In genomic region chr15:41495736-41496599, GRCh38 we compare ENCODE assay signal across 1 cellular context.
A peak's percentile ranks its signal among the peaks of the same experiment; 100 is the strongest.
TF ChIP-seq lines count a peak whose summit lies in the region.

No MANE protein-coding gene starts in this region.

TF ChIP-seq in HepG2, 621 proteins besides CTCF, POLR2A, EP300 and RAD21 (continued from another document and continues in another):
- TF ChIP-seq ZNF484 (CRISPR knock-in tag; IDR thresholded peaks at IDR 0.05; ENCODE audit: borderline replicate concordance, low read depth) (0 out of 2 replicates have a peak, but pooled peaks have one; percentile 17), MTA3 (CRISPR knock-in tag; IDR thresholded peaks at IDR 0.05) (no peak), SIX4 (CRISPR knock-in tag; IDR thresholded peaks at IDR 0.05) (0 out of 2 replicates have a peak, but pooled peaks have one; percentile 17), ZFY (CRISPR knock-in tag; IDR thresholded peaks at IDR 0.05) (peak; percentile 97), ZNF672 (CRISPR knock-in tag; IDR thresholded peaks at IDR 0.05) (no peak), KLF12 (CRISPR knock-in tag; IDR thresholded peaks at IDR 0.05; ENCODE audit: borderline replicate concordance) (0 out of 2 replicates have a peak, but pooled peaks have one; percentile 81), CEBPB (IDR thresholded peaks at IDR 0.05; ENCODE audit: borderline replicate concordance, low read depth, low read length) (no peak), ZSCAN5A (CRISPR knock-in tag; IDR thresholded peaks at IDR 0.05; ENCODE audit: borderline replicate concordance) (peak; percentile 63; the same call in 1 of the 2 replicates), TCF7L2 (IDR thresholded peaks at IDR 0.05; ENCODE audit: low read depth, low read length) (no peak), ZNF24 (IDR thresholded peaks at IDR 0.05) (no peak), ZNF879 (CRISPR knock-in tag; IDR thresholded peaks at IDR 0.05) (no peak), ZNF280B (CRISPR knock-in tag; IDR thresholded peaks at IDR 0.05; ENCODE audit: borderline replicate concordance) (peak; percentile 91), SP1 (IDR thresholded peaks at IDR 0.05) (no peak), SP1 (CRISPR knock-in tag; IDR thresholded peaks at IDR 0.05) (no peak), ZNF160 (CRISPR knock-in tag; IDR thresholded peaks at IDR 0.05) (peak; percentile 86), TRAFD1 (CRISPR knock-in tag; IDR thresholded peaks at IDR 0.05; ENCODE audit: borderline replicate concordance) (no peak), IRX3 (CRISPR knock-in tag; IDR thresholded peaks at IDR 0.05; ENCODE audit: borderline replicate concordance, low read depth) (peak; percentile 50; the same call in 1 of the 2 replicates), TFAP4 (IDR thresholded peaks at IDR 0.05; ENCODE audit: borderline replicate concordance, low read depth) (peak; percentile 12; the same call in 1 of the 2 replicates), GPN1 (CRISPR knock-in tag; IDR thresholded peaks at IDR 0.05; ENCODE audit: borderline replicate concordance) (no peak), IRF9 (CRISPR knock-in tag; IDR thresholded peaks at IDR 0.05; ENCODE audit: borderline replicate concordance) (peak; percentile 93; the same call in 1 of the 2 replicates), ZC3H4 (CRISPR knock-in tag; IDR thresholded peaks at IDR 0.05; ENCODE audit: borderline replicate concordance) (no peak), ZNF20 (CRISPR knock-in tag; IDR thresholded peaks at IDR 0.05) (no peak), ZNF567 (CRISPR knock-in tag; IDR thresholded peaks at IDR 0.05; ENCODE audit: borderline replicate concordance) (peak; percentile 72; the same call in 1 of the 2 replicates), ZBTB26 (CRISPR knock-in tag; IDR thresholded peaks at IDR 0.05; ENCODE audit: borderline replicate concordance) (peak; percentile 65; the same call in 1 of the 2 replicates), ZSCAN29 (CRISPR knock-in tag; conservative IDR thresholded peaks at IDR 0.05) (peak; percentile 87; the same call in 1 of the 2 replicates), MEF2D (CRISPR knock-in tag; IDR thresholded peaks at IDR 0.05) (peak; percentile 60), ZNF143 (CRISPR knock-in tag; IDR thresholded peaks at IDR 0.05) (peak; percentile 57; the same call in 1 of the 2 replicates), SMAD1 (CRISPR knock-in tag; IDR thresholded peaks at IDR 0.05; ENCODE audit: borderline replicate concordance, low read depth) (no peak), HOXA9 (CRISPR knock-in tag; IDR thresholded peaks at IDR 0.05; ENCODE audit: borderline replicate concordance) (no peak), TRIM24 (CRISPR knock-in tag; IDR thresholded peaks at IDR 0.05) (no peak), ZNF281 (CRISPR knock-in tag; IDR thresholded peaks at IDR 0.05; ENCODE audit: borderline replicate concordance) (peak; percentile 83), GABPB1 (CRISPR knock-in tag; IDR thresholded peaks at IDR 0.05) (peak; percentile 82; the same call in 1 of the 2 replicates), ZNF7 (CRISPR knock-in tag; IDR thresholded peaks at IDR 0.05) (no peak), MED13 (CRISPR knock-in tag; IDR thresholded peaks at IDR 0.05) (peak; percentile 54; the same call in 1 of the 2 replicates), NFKB2 (CRISPR knock-in tag; IDR thresholded peaks at IDR 0.05; ENCODE audit: borderline replicate concordance) (peak; percentile 26; the same call in 1 of the 2 replicates), ZNF451 (CRISPR knock-in tag; IDR thresholded peaks at IDR 0.05) (peak; percentile 61; the same call in 1 of the 2 replicates), ZBTB25 (CRISPR knock-in tag; IDR thresholded peaks at IDR 0.05) (peak; percentile 74; the same call in 1 of the 2 replicates), TBL1XR1 (IDR thresholded peaks at IDR 0.05; ENCODE audit: borderline replicate concordance, low read length, partially characterized antibody) (no peak), RBM39 (IDR thresholded peaks at IDR 0.05; ENCODE audit: low read depth, low read length, poor library complexity, severe bottlenecking) (peak; percentile 68), PAXIP1 (CRISPR knock-in tag; conservative IDR thresholded peaks at IDR 0.05) (peak; percentile 86), FIP1L1 (IDR thresholded peaks at IDR 0.05; ENCODE audit: borderline replicate concordance, insufficient read depth, low read depth, low read length) (no peak), JUN (CRISPR knock-in tag; IDR thresholded peaks at IDR 0.05) (0 out of 2 replicates have a peak, but pooled peaks have one; percentile 8), ZNF781 (CRISPR knock-in tag; IDR thresholded peaks at IDR 0.05; ENCODE audit: borderline replicate concordance, not compliant biosample characterization) (peak; percentile 66), YEATS4 (CRISPR knock-in tag; IDR thresholded peaks at IDR 0.05; ENCODE audit: borderline replicate concordance) (peak; percentile 82), ZBTB3 (CRISPR knock-in tag; IDR thresholded peaks at IDR 0.05; ENCODE audit: borderline replicate concordance, low read depth) (no peak), FUBP1 (CRISPR knock-in tag; IDR thresholded peaks at IDR 0.05; ENCODE audit: borderline replicate concordance) (no peak), KAT7 (CRISPR knock-in tag; IDR thresholded peaks at IDR 0.05; ENCODE audit: borderline replicate concordance) (peak; percentile 84; the same call in 1 of the 2 replicates)
